ENCODE assay signal across 17 cellular contexts in genomic region chrX:56987741-56988140, GRCh38. TPM values are rescaled to one million over a fixed set of nuclear protein-coding genes. Genes with fewer than 3 reads are reported as not detected.
DNase-seq lines count a peak whose midpoint lies in the region; ATAC-seq, FAIRE-seq and TF ChIP-seq lines count a peak whose summit lies in the region.
"Had no signal": no experiment of that assay in that cellular context is flagged by ENCODE, and none has a peak within 500 bp of the region (broad histone marks: within the 10 kb centered on the region; RNA-seq: fewer than 3 reads in every experiment).

No MANE protein-coding gene starts in this region.

- peak overlapping the region; percentile 7 for H3K27ac Mint-ChIP-seq in activated B cell treated with CpG ODN at 0.5 μM for 24 hours

- H3K9me3 ChIP-seq in esophagus muscularis mucosa: no peaks in the 10 kb centered on the region
- H3K9me3 ChIP-seq: SJCRH30 had no signal

- no peak for TF ChIP-seq POLR2A in esophagus muscularis mucosa (IDR thresholded peaks at IDR 0.05; ENCODE audit: low read depth)

- intact Hi-C loops in activated B cell treated with CpG ODN at 0.5 μM for 24 hours (cut with micrococcal nuclease) (loop anchor here (5.0 kb wide), 1 partner anchor 135 kb away; the partner anchor contains the start of gene SPIN2B), esophagus muscularis mucosa (cut with DNase I) (no loop called here)

- H3K27me3 ChIP-seq in esophagus muscularis mucosa: no peaks in the 10 kb centered on the region
- H3K27me3 ChIP-seq: SJCRH30 had no signal

- POLR2A ChIA-PET in activated B cell treated with CpG ODN at 0.5 μM for 24 hours (lab: Charles Lee) (interaction anchor here (1.0 kb wide), 1 partner anchor 259 kb away, joined by 3 read pairs; the partner anchor contains the start of gene NBDY), HEK293T (lab: Yijun Ruan, JAX) (no interaction called here)

- ATAC-seq in GM18517 (IDR thresholded peaks at IDR 0.05; ENCODE audit: unreplicated experiment): peak; percentile 43
- peak; percentile 58 for ATAC-seq in HG02798 (IDR thresholded peaks at IDR 0.05; ENCODE audit: poor library complexity, unreplicated experiment)
- peak; percentile 36 for ATAC-seq in activated B cell treated with CpG ODN at 0.5 μM for 24 hours (ENCODE audit: low read depth)

- H3K9me3 Mint-ChIP-seq in activated B cell treated with CpG ODN at 0.5 μM for 24 hours: no peaks in the 10 kb centered on the region

- H3K27me3 Mint-ChIP-seq in activated B cell treated with CpG ODN at 0.5 μM for 24 hours: no peaks in the 10 kb centered on the region

- peak; percentile 76 for FAIRE-seq in GM19239 (lab: Jason Lieb, UNC)

- DNase-seq in GM19239 (ENCODE audit: insufficient read length, low spot score) (no peak), activated B cell treated with CpG ODN at 0.5 μM for 24 hours (no peak), esophagus muscularis mucosa (ENCODE audit: extremely low spot score) (no peak), HEK293T (ENCODE audit: extremely low spot score) (no peak), NCI-H2029 (lab: John Stamatoyannopoulos, UW) (no peak), AML-193 (lab: John Stamatoyannopoulos, UW) (no peak)
- DNase-seq: HCEC 1CT; NCI-H1417 treated with DMSO at 0.1 percent for 48 hours; NCI-H1930; NCI-H2171; NCI-H446 treated with DMSO at 0.1 percent for 48 hours; NK-92 treated with Interleukin-12 subunit alpha and Interleukin-12 subunit beta, amount 100 ng/mL, for 24 hours; OCI-M1; SJCRH30 had no signal

- no peak overlapping the region for H3K4me3 Mint-ChIP-seq in activated B cell treated with CpG ODN at 0.5 μM for 24 hours

- TF ChIP-seq CTCF in activated B cell treated with CpG ODN at 0.5 μM for 24 hours (IDR thresholded peaks at IDR 0.05) (no peak), esophagus muscularis mucosa (IDR thresholded peaks at IDR 0.05) (no peak)

- no peak overlapping the region for H3K27ac ChIP-seq in esophagus muscularis mucosa (replicated peaks in 1 of 4)
- H3K27ac ChIP-seq: C4-2B, SJCRH30 had no signal

- peaks cover 0 to 24% (median 11%) of the 10 kb centered on the region in 4 donors for H3K36me3 ChIP-seq in esophagus muscularis mucosa
- H3K36me3 ChIP-seq: SJCRH30 had no signal

- peaks cover 24% of the 10 kb centered on the region for H3K36me3 Mint-ChIP-seq in activated B cell treated with CpG ODN at 0.5 μM for 24 hours (ENCODE audit: low read depth)

- H3K4me3 ChIP-seq in esophagus muscularis mucosa: no peak overlapping the region
- H3K4me3 ChIP-seq: SJCRH30 had no signal

- 62% methylated on average over 1 of the region's 1 CpG for WGBS in esophagus muscularis mucosa

- TF ChIP-seq EP300 in esophagus muscularis mucosa (IDR thresholded peaks at IDR 0.05): no peak

- H3K4me1 Mint-ChIP-seq in activated B cell treated with CpG ODN at 0.5 μM for 24 hours: peaks cover 41% of the 10 kb centered on the region

- CTCF ChIA-PET in activated B cell treated with CpG ODN at 0.5 μM for 24 hours (lab: Charles Lee): interaction anchor here (1.4 kb wide), 1 partner anchor 10 kb away, joined by 6 read pairs; no protein-coding TSS in a partner anchor
- CTCF ChIA-PET in HEK293T (lab: Yijun Ruan, JAX): no interaction called here

- H3K4me1 ChIP-seq in esophagus muscularis mucosa: no peaks in the 10 kb centered on the region
- H3K4me1 ChIP-seq: SJCRH30 had no signal

TF ChIP-seq in HEK293T, 16 proteins besides CTCF, POLR2A, EP300 and RAD21:
- no peak for TF ChIP-seq PKNOX1 (IDR thresholded peaks at IDR 0.05)
- no peak for TF ChIP-seq L3MBTL2 (conservative IDR thresholded peaks at IDR 0.05)
- TF ChIP-seq FOXA1 (IDR thresholded peaks at IDR 0.05): no peak
- TF ChIP-seq SP1 (IDR thresholded peaks at IDR 0.05): no peak
- TF ChIP-seq ZNF384 (IDR thresholded peaks at IDR 0.05): no peak
- no peak for TF ChIP-seq NFRKB (IDR thresholded peaks at IDR 0.05)
- no peak for TF ChIP-seq TARDBP (IDR thresholded peaks at IDR 0.05)
- TF ChIP-seq FOXM1 (IDR thresholded peaks at IDR 0.05; ENCODE audit: borderline replicate concordance): no peak
- TF ChIP-seq BHLHE40 (IDR thresholded peaks at IDR 0.05; ENCODE audit: borderline replicate concordance): no peak
- no peak for TF ChIP-seq ELF4 (IDR thresholded peaks at IDR 0.05)
- no peak for TF ChIP-seq LEF1 (IDR thresholded peaks at IDR 0.05; ENCODE audit: borderline replicate concordance)
- TF ChIP-seq ARNT (IDR thresholded peaks at IDR 0.05): no peak
- TF ChIP-seq CTBP1 (IDR thresholded peaks at IDR 0.05; ENCODE audit: borderline replicate concordance): no peak
- TF ChIP-seq FOXK2 (IDR thresholded peaks at IDR 0.05): no peak
- TF ChIP-seq HDGF (IDR thresholded peaks at IDR 0.05; ENCODE audit: borderline replicate concordance): no peak
- TF ChIP-seq SUZ12 (IDR thresholded peaks at IDR 0.05): no peak

RNA-seq across cellular contexts. Expression of gene SPIN3, which starts 7.6 kb away (rescaled TPM):
- total RNA-seq in activated B cell treated with CpG ODN at 0.5 μM for 24 hours (17.5 and 19.2 TPM in 2 replicates), esophagus muscularis mucosa (1 to 10 TPM; 5.0 to 9.7 (median 7.2) TPM)
